17 cellular contexts compared by ENCODE assay signal in the genomic region with DNA sequence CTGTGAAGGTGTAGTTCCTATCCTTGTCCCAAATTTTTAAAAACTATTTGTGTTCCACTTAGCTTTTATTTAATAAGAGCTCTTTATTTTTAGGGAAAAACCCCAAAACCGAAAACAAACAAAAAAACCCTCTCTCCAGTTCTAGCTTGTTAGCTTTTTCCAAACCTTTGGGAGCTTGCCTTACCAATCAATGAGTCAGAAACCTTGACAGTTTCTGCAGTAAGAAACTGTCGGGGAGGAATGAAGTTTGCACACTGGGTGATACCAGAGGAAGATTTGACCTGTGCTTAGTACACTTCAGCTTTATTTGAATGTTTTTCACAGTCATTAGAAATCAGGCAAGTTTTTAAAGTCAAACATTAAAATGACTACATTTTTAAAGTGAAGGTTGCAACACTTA.
A peak's percentile ranks its signal among the peaks of the same experiment; 100 is the strongest.
DNase-seq lines count a peak whose midpoint lies in the region; ATAC-seq and TF ChIP-seq lines count a peak whose summit lies in the region.
"Had no signal": no experiment of that assay in that cellular context is flagged by ENCODE, and none has a peak within 500 bp of the region (broad histone marks: within the 10 kb centered on the region; RNA-seq: fewer than 3 reads in every experiment).

No MANE protein-coding gene starts in this region.

- no peaks in the 10 kb centered on the region for H3K36me3 Mint-ChIP-seq in progenitor cell of endocrine pancreas (ENCODE audit: insufficient read depth)
- no peaks in the 10 kb centered on the region for H3K36me3 Mint-ChIP-seq in activated T-cell treated with anti-CD3 and anti-CD28 coated beads, Interleukin-2, amount 50 U/mL, for 24 hours (ENCODE audit: low read depth)
- H3K36me3 Mint-ChIP-seq: natural killer cell had no signal

- H3K27me3 ChIP-seq in RWPE2 (ENCODE audit: insufficient read depth, poor library complexity, severe bottlenecking), result no peaks in the 10 kb centered on the region
- H3K27me3 ChIP-seq: heart left ventricle had no signal

- peak overlapping the region; percentile 22 for H3K27ac ChIP-seq in RWPE2 (ENCODE audit: poor library complexity, severe bottlenecking)
- H3K27ac ChIP-seq: heart left ventricle had no signal

- H3K4me3 ChIP-seq in RWPE2 (ENCODE audit: severe bottlenecking), result no peak overlapping the region
- H3K4me3 ChIP-seq: heart left ventricle had no signal

- ATAC-seq in RWPE2 (ENCODE audit: low read depth) (peak; percentile 89), GM19023 (IDR thresholded peaks at IDR 0.05; ENCODE audit: unreplicated experiment) (no peak)
- ATAC-seq: activated T-cell treated with anti-CD3 and anti-CD28 coated beads, Interleukin-2, amount 50 U/mL, for 4 hours; heart left ventricle; left colon; natural killer cell; stimulated activated naive CD8-positive, alpha-beta T cell treated with anti-CD3 and anti-CD28 coated beads, Interleukin-15, amount 100 ng/mL, for 72 hours had no signal

- DNase-seq in HCEC 1CT (peak; percentile 30), RWPE2 (ENCODE audit: low spot score) (no peak), fibroblast of gingiva (ENCODE audit: low read depth) (peak; percentile 6), progenitor cell of endocrine pancreas (ENCODE audit: low spot score, unreplicated experiment) (no peak), cerebellum (ENCODE audit: low spot score) (no peak), NCI-H1417 (lab: John Stamatoyannopoulos, UW) (no peak)
- no peak for DNase-seq in activated T-cell treated with anti-CD3 and anti-CD28 coated beads, Interleukin-2, amount 50 U/mL, for 24 hours
- DNase-seq: activated CD4-positive, alpha-beta T cell treated with anti-CD3 and anti-CD28 coated beads for 4 hours; activated T-cell treated with anti-CD3 and anti-CD28 coated beads, Interleukin-2, amount 50 U/mL, for 4 hours; amniotic stem cell; CD4-positive, alpha-beta T cell; effector CD8-positive, alpha-beta T cell; heart left ventricle; left colon; natural killer cell; stimulated activated naive CD8-positive, alpha-beta T cell treated with anti-CD3 and anti-CD28 coated beads, Interleukin-15, amount 100 ng/mL, for 72 hours had no signal

- no peaks in the 10 kb centered on the region for H3K36me3 ChIP-seq in RWPE2 (ENCODE audit: low read depth)
- H3K36me3 ChIP-seq: heart left ventricle had no signal

- H3K27ac Mint-ChIP-seq in progenitor cell of endocrine pancreas, result peak overlapping the region; percentile 67
- H3K27ac Mint-ChIP-seq in activated T-cell treated with anti-CD3 and anti-CD28 coated beads, Interleukin-2, amount 50 U/mL, for 24 hours, result no peak overlapping the region
- H3K27ac Mint-ChIP-seq: CD4-positive, alpha-beta T cell; natural killer cell; stimulated activated naive CD8-positive, alpha-beta T cell treated with anti-CD3 and anti-CD28 coated beads, Interleukin-15, amount 100 ng/mL, for 72 hours had no signal

- H3K4me1 Mint-ChIP-seq in progenitor cell of endocrine pancreas (ENCODE audit: low read depth), result peaks cover 39% of the 10 kb centered on the region
- H3K4me1 Mint-ChIP-seq in activated T-cell treated with anti-CD3 and anti-CD28 coated beads, Interleukin-2, amount 50 U/mL, for 24 hours (ENCODE audit: low read depth), result no peaks in the 10 kb centered on the region
- H3K4me1 Mint-ChIP-seq: natural killer cell; stimulated activated naive CD8-positive, alpha-beta T cell treated with anti-CD3 and anti-CD28 coated beads, Interleukin-15, amount 100 ng/mL, for 72 hours had no signal

- H3K27me3 Mint-ChIP-seq in progenitor cell of endocrine pancreas, result no peaks in the 10 kb centered on the region
- no peaks in the 10 kb centered on the region for H3K27me3 Mint-ChIP-seq in activated T-cell treated with anti-CD3 and anti-CD28 coated beads, Interleukin-2, amount 50 U/mL, for 24 hours
- H3K27me3 Mint-ChIP-seq: CD4-positive, alpha-beta T cell; stimulated activated naive CD8-positive, alpha-beta T cell treated with anti-CD3 and anti-CD28 coated beads, Interleukin-15, amount 100 ng/mL, for 72 hours had no signal

- no peaks in the 10 kb centered on the region for H3K4me1 ChIP-seq in RWPE2 (ENCODE audit: insufficient read depth, poor library complexity, severe bottlenecking)
- H3K4me1 ChIP-seq: heart left ventricle had no signal

- TF ChIP-seq CTCF in RWPE2 (IDR thresholded peaks at IDR 0.05; ENCODE audit: poor library complexity, severe bottlenecking) (no peak), progenitor cell of endocrine pancreas (IDR thresholded peaks at IDR 0.05; ENCODE audit: unreplicated experiment) (no peak)

- H3K9me3 ChIP-seq in RWPE2 (ENCODE audit: severe bottlenecking), result no peaks in the 10 kb centered on the region
- H3K9me3 ChIP-seq: heart left ventricle had no signal

- H3K4me3 Mint-ChIP-seq in progenitor cell of endocrine pancreas (ENCODE audit: low read depth), result peak overlapping the region; percentile 7
- no peak overlapping the region for H3K4me3 Mint-ChIP-seq in activated T-cell treated with anti-CD3 and anti-CD28 coated beads, Interleukin-2, amount 50 U/mL, for 24 hours
- H3K4me3 Mint-ChIP-seq: activated T-cell treated with anti-CD3 and anti-CD28 coated beads, Interleukin-2, amount 50 U/mL, for 4 hours; CD4-positive, alpha-beta T cell; natural killer cell; stimulated activated naive CD8-positive, alpha-beta T cell treated with anti-CD3 and anti-CD28 coated beads, Interleukin-15, amount 100 ng/mL, for 72 hours had no signal

- H3K9me3 Mint-ChIP-seq in progenitor cell of endocrine pancreas (ENCODE audit: low read depth), result no peaks in the 10 kb centered on the region
- no peaks in the 10 kb centered on the region for H3K9me3 Mint-ChIP-seq in activated T-cell treated with anti-CD3 and anti-CD28 coated beads, Interleukin-2, amount 50 U/mL, for 24 hours
- H3K9me3 Mint-ChIP-seq: CD4-positive, alpha-beta T cell; stimulated activated naive CD8-positive, alpha-beta T cell treated with anti-CD3 and anti-CD28 coated beads, Interleukin-15, amount 100 ng/mL, for 72 hours had no signal

Comparison
In these comparisons a context has a peak if more than half of its experiments do, and no peak if none do; other contexts are left out.
1. DNase-seq: peak in HCEC 1CT (single experiment) and fibroblast of gingiva (single experiment); none in RWPE2 (single experiment), progenitor cell of endocrine pancreas (single experiment), cerebellum (single experiment), activated T-cell treated with anti-CD3 and anti-CD28 coated beads, Interleukin-2, amount 50 U/mL, for 24 hours (single experiment) and NCI-H1417 (0 of 3).